8 cellular contexts compared by ENCODE assay signal in genomic region chr15:72285927-72286516, GRCh38. TPM values are rescaled to one million over a fixed set of nuclear protein-coding genes. Genes with fewer than 3 reads are reported as not detected.
DNase-seq lines count a peak whose midpoint lies in the region; TF ChIP-seq lines count a peak whose summit lies in the region.
"Had no signal": no experiment of that assay in that cellular context is flagged by ENCODE, and none has a peak within 500 bp of the region (broad histone marks: within the 10 kb centered on the region; RNA-seq: fewer than 3 reads in every experiment).

No MANE protein-coding gene starts in this region.

- DNase-seq in NCI-H82 treated with DMSO at 0.1 percent for 48 hours (lab: John Stamatoyannopoulos, UW; ENCODE audit: unreplicated experiment) (peak; percentile 18), activated T-cell treated with anti-CD3 and anti-CD28 coated beads for 4 hours (peak; percentile 50), fibroblast of the aortic adventitia (ENCODE audit: low read depth) (peak; percentile 15), cerebellar nuclear complex (lab: John Stamatoyannopoulos, UW) (no peak), putamen (ENCODE audit: low spot score) (no peak)
- peak; percentile 54 for DNase-seq in stimulated activated CD4-positive, alpha-beta T cell treated with anti-CD3 and anti-CD28 coated beads, Interleukin-12 subunit alpha, Interleukin-12 subunit beta, amount 100 ng/mL, for 4 hours
- DNase-seq: activated naive CD8-positive, alpha-beta T cell treated with anti-CD3 and anti-CD28 coated beads, Interleukin-2, amount 10 ng/mL, durations not matched to agents 7 days and 5 days had no signal

- no peak overlapping the region for H3K4me3 ChIP-seq in fibroblast of the aortic adventitia (ENCODE audit: low read depth, low read length)

- TF ChIP-seq CTCF in GM12872 (IDR thresholded peaks at IDR 0.05; ENCODE audit: insufficient read depth, low read depth, low read length) (peak; percentile 74), fibroblast of the aortic adventitia (IDR thresholded peaks at IDR 0.05; ENCODE audit: insufficient read depth, low read length) (peak; percentile 55)

RNA-seq across cellular contexts. Expression of gene PARP6, which starts 13.7 kb away (rescaled TPM):
- total RNA-seq in fibroblast of the aortic adventitia (ENCODE audit: low replicate concordance): 28.7 and 41.7 TPM in 2 replicates

RNA-seq across cellular contexts. Expression of gene CELF6, which starts 33.9 kb away (rescaled TPM):
- total RNA-seq in fibroblast of the aortic adventitia (ENCODE audit: low replicate concordance): 0.18 and 1.6 TPM in 2 replicates

RNA-seq across cellular contexts. Expression of gene PKM, which starts 55.0 kb away (rescaled TPM):
- total RNA-seq in fibroblast of the aortic adventitia (ENCODE audit: low replicate concordance): 1,143 and 1,845 TPM in 2 replicates

Comparison
In these comparisons a context has a peak if more than half of its experiments do, and no peak if none do; other contexts are left out.
1. DNase-seq: peak in NCI-H82 treated with DMSO at 0.1 percent for 48 hours (single experiment), activated T-cell treated with anti-CD3 and anti-CD28 coated beads for 4 hours (single experiment), fibroblast of the aortic adventitia (single experiment) and stimulated activated CD4-positive, alpha-beta T cell treated with anti-CD3 and anti-CD28 coated beads, Interleukin-12 subunit alpha, Interleukin-12 subunit beta, amount 100 ng/mL, for 4 hours (single experiment); none in cerebellar nuclear complex (0 of 2) and putamen (single experiment).